ENCODE assay signal across 16 cellular contexts in genomic region chr13:74174810-74175209, GRCh38. TPM values are rescaled to one million over a fixed set of nuclear protein-coding genes. Genes with fewer than 3 reads are reported as not detected.
DNase-seq lines count a peak whose midpoint lies in the region; ATAC-seq and TF ChIP-seq lines count a peak whose summit lies in the region.
"Had no signal": no experiment of that assay in that cellular context is flagged by ENCODE, and none has a peak within 500 bp of the region (broad histone marks: within the 10 kb centered on the region; RNA-seq: fewer than 3 reads in every experiment).

No MANE protein-coding gene starts in this region.

- peaks cover 3% of the 10 kb centered on the region for H3K36me3 Mint-ChIP-seq in effector memory CD8-positive, alpha-beta T cell (ENCODE audit: insufficient read depth)
- H3K36me3 Mint-ChIP-seq in natural killer cell, result no peaks in the 10 kb centered on the region
- H3K36me3 Mint-ChIP-seq: CD14-positive monocyte; CD4-positive, alpha-beta memory T cell had no signal

- peaks cover 6% of the 10 kb centered on the region for H3K4me1 Mint-ChIP-seq in stimulated activated naive CD8-positive, alpha-beta T cell treated with anti-CD3 and anti-CD28 coated beads, Interleukin-15, amount 100 ng/mL, for 72 hours
- peaks cover 9 to 23% of the 10 kb centered on the region in 2 donors for H3K4me1 Mint-ChIP-seq in effector memory CD8-positive, alpha-beta T cell (ENCODE audit: low read depth in 2 of 2)
- peaks cover 18 to 22% of the 10 kb centered on the region in 2 donors for H3K4me1 Mint-ChIP-seq in natural killer cell
- H3K4me1 Mint-ChIP-seq: CD14-positive monocyte had no signal

- H3K27me3 Mint-ChIP-seq in stimulated activated naive CD8-positive, alpha-beta T cell treated with anti-CD3 and anti-CD28 coated beads, Interleukin-15, amount 100 ng/mL, for 72 hours, result no peaks in the 10 kb centered on the region
- H3K27me3 Mint-ChIP-seq in effector memory CD8-positive, alpha-beta T cell, result peaks cover 6 to 8% of the 10 kb centered on the region in 2 donors
- peaks cover 50 to 78% of the 10 kb centered on the region in 2 donors for H3K27me3 Mint-ChIP-seq in natural killer cell (ENCODE audit: low read depth in 2 of 2)
- H3K27me3 Mint-ChIP-seq: CD4-positive, alpha-beta memory T cell had no signal

- peak; percentile 56 for ATAC-seq in stimulated activated naive CD8-positive, alpha-beta T cell treated with anti-CD3 and anti-CD28 coated beads, Interleukin-15, amount 100 ng/mL, for 72 hours
- no peak for ATAC-seq in stimulated activated naive CD8-positive, alpha-beta T cell treated with anti-CD3 and anti-CD28 coated beads, Interleukin-15, Interleukin-2, amounts not matched to agents 100 U/mL and 50 U/mL, for 24 hours
- peak; percentile 98 for ATAC-seq in effector memory CD8-positive, alpha-beta T cell (replicated peaks)
- ATAC-seq in natural killer cell (peak; percentile 87 to 99 (median 94)), GM18505 (IDR thresholded peaks at IDR 0.05; ENCODE audit: unreplicated experiment) (no peak)
- ATAC-seq: GM12878 had no signal

- peaks cover 0 to 6% of the 10 kb centered on the region in 2 donors for H3K9me3 Mint-ChIP-seq in stimulated activated naive CD8-positive, alpha-beta T cell treated with anti-CD3 and anti-CD28 coated beads, Interleukin-15, amount 100 ng/mL, for 72 hours
- no peaks in the 10 kb centered on the region for H3K9me3 Mint-ChIP-seq in effector memory CD8-positive, alpha-beta T cell
- no peaks in the 10 kb centered on the region for H3K9me3 Mint-ChIP-seq in natural killer cell
- H3K9me3 Mint-ChIP-seq: CD4-positive, alpha-beta memory T cell had no signal

- no peak overlapping the region for H3K4me3 Mint-ChIP-seq in stimulated activated naive CD8-positive, alpha-beta T cell treated with anti-CD3 and anti-CD28 coated beads, Interleukin-15, amount 100 ng/mL, for 72 hours
- H3K4me3 Mint-ChIP-seq in effector memory CD8-positive, alpha-beta T cell, result peak overlapping the region; percentile 36 to 48
- H3K4me3 Mint-ChIP-seq in natural killer cell, result peak overlapping the region; percentile 77
- H3K4me3 Mint-ChIP-seq: CD14-positive monocyte; CD4-positive, alpha-beta memory T cell had no signal

- TF ChIP-seq CTCF in natural killer cell (IDR thresholded peaks at IDR 0.05), result no peak

- no peak overlapping the region for H3K27ac Mint-ChIP-seq in stimulated activated naive CD8-positive, alpha-beta T cell treated with anti-CD3 and anti-CD28 coated beads, Interleukin-15, amount 100 ng/mL, for 72 hours
- H3K27ac Mint-ChIP-seq in effector memory CD8-positive, alpha-beta T cell, result peak overlapping the region in 1 of 2 donors; percentile 81
- no peak overlapping the region for H3K27ac Mint-ChIP-seq in natural killer cell
- H3K27ac Mint-ChIP-seq: CD14-positive monocyte; CD4-positive, alpha-beta memory T cell had no signal

- intact Hi-C loops in natural killer cell (cut with micrococcal nuclease), result no loop called here
- intact Hi-C loops in posterior cingulate gyrus (cut with DNase I), result no loop called here

- DNase-seq in stimulated activated naive CD8-positive, alpha-beta T cell treated with anti-CD3 and anti-CD28 coated beads, Interleukin-15, amount 100 ng/mL, for 72 hours, result no peak
- no peak for DNase-seq in stimulated activated naive CD8-positive, alpha-beta T cell treated with anti-CD3 and anti-CD28 coated beads, Interleukin-15, Interleukin-2, amounts not matched to agents 100 U/mL and 50 U/mL, for 24 hours
- DNase-seq in effector memory CD8-positive, alpha-beta T cell, result peak; percentile 13 to 22 (median 14)
- DNase-seq in natural killer cell (peak; percentile 29), NCI-H748 treated with DMSO at 0.1 percent for 48 hours (lab: John Stamatoyannopoulos, UW) (no peak), cerebellar nuclear complex (lab: John Stamatoyannopoulos, UW) (no peak), posterior cingulate gyrus (no peak)
- DNase-seq: 8988T; CD4-positive, alpha-beta memory T cell; DMS153; DMS79 treated with DMSO at 0.1 percent for 48 hours; EL had no signal

- TF ChIP-seq POLR2A in GM18505 (IDR thresholded peaks at IDR 0.05; ENCODE audit: borderline replicate concordance, extremely low read depth, insufficient read depth, insufficient read length), result no peak

RNA-seq across cellular contexts. Expression of gene KLF12, which starts 40.6 kb away (rescaled TPM):
- 100 to 1,000 TPM; 104 to 119 (median 108) TPM for total RNA-seq in natural killer cell
- total RNA-seq: G401 had no signal

Comparison
In these comparisons a context has a peak if more than half of its experiments do, and no peak if none do; other contexts are left out.
1. ATAC-seq: peak in stimulated activated naive CD8-positive, alpha-beta T cell treated with anti-CD3 and anti-CD28 coated beads, Interleukin-15, amount 100 ng/mL, for 72 hours (single experiment), effector memory CD8-positive, alpha-beta T cell (single experiment) and natural killer cell (3 of 3); none in stimulated activated naive CD8-positive, alpha-beta T cell treated with anti-CD3 and anti-CD28 coated beads, Interleukin-15, Interleukin-2, amounts not matched to agents 100 U/mL and 50 U/mL, for 24 hours (single experiment) and GM18505 (single experiment).
2. DNase-seq: peak in effector memory CD8-positive, alpha-beta T cell (3 of 3) and natural killer cell (single experiment); none in stimulated activated naive CD8-positive, alpha-beta T cell treated with anti-CD3 and anti-CD28 coated beads, Interleukin-15, amount 100 ng/mL, for 72 hours (0 of 2), stimulated activated naive CD8-positive, alpha-beta T cell treated with anti-CD3 and anti-CD28 coated beads, Interleukin-15, Interleukin-2, amounts not matched to agents 100 U/mL and 50 U/mL, for 24 hours (single experiment), NCI-H748 treated with DMSO at 0.1 percent for 48 hours (single experiment), cerebellar nuclear complex (0 of 2) and posterior cingulate gyrus (0 of 10).
3. H3K4me3 Mint-ChIP-seq: peak in effector memory CD8-positive, alpha-beta T cell (2 of 2) and natural killer cell (single experiment); none in stimulated activated naive CD8-positive, alpha-beta T cell treated with anti-CD3 and anti-CD28 coated beads, Interleukin-15, amount 100 ng/mL, for 72 hours (0 of 2).